Comparison of ENCODE assay signal across 14 cellular contexts in the genomic region with DNA sequence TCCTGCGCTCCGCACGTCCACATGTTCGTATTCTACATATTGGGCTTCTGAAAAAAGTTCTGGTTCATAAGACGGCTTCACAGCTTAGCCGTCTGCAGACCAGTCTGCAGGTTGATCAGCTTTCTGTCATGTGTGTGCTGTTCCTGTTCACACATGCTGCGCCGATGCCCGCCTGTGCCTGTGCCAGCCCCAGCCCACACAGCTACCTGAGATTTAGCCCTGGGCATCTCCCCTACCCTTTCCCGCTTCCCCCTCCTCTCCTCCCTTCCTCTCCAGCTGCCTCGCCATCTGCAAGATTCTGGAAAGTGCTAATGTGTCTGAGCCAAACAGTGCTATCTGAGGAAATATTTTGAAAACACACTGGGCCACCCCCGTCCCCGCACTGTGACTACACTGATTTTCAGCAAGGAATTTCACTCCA. TPM values are rescaled to one million over a fixed set of nuclear protein-coding genes. Genes with fewer than 3 reads are reported as not detected.
DNase-seq lines count a peak whose midpoint lies in the region; ATAC-seq and TF ChIP-seq lines count a peak whose summit lies in the region.
"Had no signal": no experiment of that assay in that cellular context is flagged by ENCODE, and none has a peak within 500 bp of the region (broad histone marks: within the 10 kb centered on the region; RNA-seq: fewer than 3 reads in every experiment).

No MANE protein-coding gene starts in this region.

- DNase-seq in heart right ventricle, result no peak
- no peak for DNase-seq in left cardiac atrium
- DNase-seq in epithelial cell of proximal tubule (ENCODE audit: low read depth), result no peak
- DNase-seq in progenitor cell of endocrine pancreas (ENCODE audit: low spot score, unreplicated experiment), result no peak
- DNase-seq in stimulated activated CD4-positive, alpha-beta T cell treated with anti-CD3 and anti-CD28 coated beads, Interleukin-4, amount 100 ng/mL, for 24 hours, result no peak
- DNase-seq in activated naive CD4-positive, alpha-beta T cell treated with anti-CD3 and anti-CD28 coated beads, Interleukin-2, amount 50 U/mL, for 16 hours, result no peak
- DNase-seq in COR-L47 (lab: John Stamatoyannopoulos, UW), result no peak
- DNase-seq: activated CD8-positive, alpha-beta memory T cell treated with anti-CD3 and anti-CD28 coated beads, Interleukin-2, amount 50 U/mL, for 48 hours; activated naive CD4-positive, alpha-beta T cell treated with anti-CD3 and anti-CD28 coated beads, Interleukin-2, amount 10 ng/mL, durations not matched to agents 7 days and 5 days; MV-4-11; PC-9; stimulated activated naive B cell treated with anti-CD40 and anti-IgM and Interleukin-4, amounts not matched to agents 10 μg/mL and 1 μg/mL and 100 μg/mL, for 72 hours had no signal

- H3K27me3 Mint-ChIP-seq in progenitor cell of endocrine pancreas, result no peaks in the 10 kb centered on the region

- no peaks in the 10 kb centered on the region for H3K27me3 ChIP-seq in heart right ventricle

- intact Hi-C loops in heart right ventricle (cut with DNase I), result no loop called here
- intact Hi-C loops in left cardiac atrium (cut with DNase I), result no loop called here

- H3K4me3 ChIP-seq in heart right ventricle (no peak overlapping the region), epithelial cell of proximal tubule (ENCODE audit: low read depth, low read length) (peak overlapping the region; percentile 24)
- H3K4me3 ChIP-seq: PC-9 had no signal

- no peak for TF ChIP-seq CTCF in heart right ventricle (IDR thresholded peaks at IDR 0.05)
- no peak for TF ChIP-seq CTCF in epithelial cell of proximal tubule (conservative IDR thresholded peaks at IDR 0.05; ENCODE audit: low read depth, low read length)
- TF ChIP-seq CTCF in progenitor cell of endocrine pancreas (IDR thresholded peaks at IDR 0.05; ENCODE audit: unreplicated experiment), result no peak

- ATAC-seq in heart right ventricle, result no peak
- no peak for ATAC-seq in left cardiac atrium
- ATAC-seq in GM18502 (IDR thresholded peaks at IDR 0.05; ENCODE audit: poor library complexity, unreplicated experiment), result no peak
- ATAC-seq: stimulated activated naive B cell treated with anti-CD40 and anti-IgM and Interleukin-4, amounts not matched to agents 10 μg/mL and 1 μg/mL and 100 μg/mL, for 72 hours had no signal

- peaks cover 42% of the 10 kb centered on the region for H3K4me1 Mint-ChIP-seq in progenitor cell of endocrine pancreas (ENCODE audit: low read depth)

- H3K4me1 ChIP-seq in heart right ventricle, result peaks cover 28 to 100% (median 92%) of the 10 kb centered on the region in 9 donors

- peak overlapping the region in 7 of 10 donors; percentile 2 to 45 (median 16) for H3K27ac ChIP-seq in heart right ventricle
- H3K27ac ChIP-seq: PC-9 had no signal

- H3K4me3 Mint-ChIP-seq in progenitor cell of endocrine pancreas (ENCODE audit: low read depth), result no peak overlapping the region
- H3K4me3 Mint-ChIP-seq: activated naive CD4-positive, alpha-beta T cell treated with anti-CD3 and anti-CD28 coated beads, Interleukin-2, amount 10 ng/mL, durations not matched to agents 7 days and 5 days; mesothelial cell of epicardium; stimulated activated naive B cell treated with anti-CD40 and anti-IgM and Interleukin-4, amounts not matched to agents 10 μg/mL and 1 μg/mL and 100 μg/mL, for 72 hours had no signal

- H3K9me3 Mint-ChIP-seq in progenitor cell of endocrine pancreas (ENCODE audit: low read depth), result no peaks in the 10 kb centered on the region
- H3K9me3 Mint-ChIP-seq: activated naive CD4-positive, alpha-beta T cell treated with anti-CD3 and anti-CD28 coated beads, Interleukin-2, amount 10 ng/mL, durations not matched to agents 7 days and 5 days; mesothelial cell of epicardium; stimulated activated naive B cell treated with anti-CD40 and anti-IgM and Interleukin-4, amounts not matched to agents 10 μg/mL and 1 μg/mL and 100 μg/mL, for 72 hours had no signal

- WGBS in heart right ventricle, 2 donors, result 61 to 76% methylated on average over 13 of the region's 13 CpGs

- H3K36me3 Mint-ChIP-seq in progenitor cell of endocrine pancreas (ENCODE audit: insufficient read depth), result no peaks in the 10 kb centered on the region
- H3K36me3 Mint-ChIP-seq: activated naive CD4-positive, alpha-beta T cell treated with anti-CD3 and anti-CD28 coated beads, Interleukin-2, amount 10 ng/mL, durations not matched to agents 7 days and 5 days; mesothelial cell of epicardium had no signal

- H3K9me3 ChIP-seq in heart right ventricle, result no peaks in the 10 kb centered on the region

- peaks cover 0 to 21% (median 0%) of the 10 kb centered on the region in 9 donors for H3K36me3 ChIP-seq in heart right ventricle

- H3K27ac Mint-ChIP-seq in progenitor cell of endocrine pancreas, result peak overlapping the region; percentile 71
- H3K27ac Mint-ChIP-seq: activated naive CD4-positive, alpha-beta T cell treated with anti-CD3 and anti-CD28 coated beads, Interleukin-2, amount 10 ng/mL, durations not matched to agents 7 days and 5 days; stimulated activated naive B cell treated with anti-CD40 and anti-IgM and Interleukin-4, amounts not matched to agents 10 μg/mL and 1 μg/mL and 100 μg/mL, for 72 hours had no signal

RNA-seq across cellular contexts. Expression of a gene that starts 7.1 kb away (rescaled TPM):
- total RNA-seq in heart right ventricle (10 to 100 TPM; 14.5 to 28.7 (median 21.3) TPM), left cardiac atrium (10 to 100 TPM; 17.7 to 40.0 TPM), epithelial cell of proximal tubule (20.5 and 29.7 TPM in 2 replicates), progenitor cell of endocrine pancreas (12.9 and 14.1 TPM in 2 replicates)
- polyA plus RNA-seq in heart right ventricle, result 10 to 100 TPM in 1 of 2 donors, 1 to 10 TPM in 1; 6.3 to 12.0 TPM
